ENCODE assay signal across 20 cellular contexts in the genomic region with DNA sequence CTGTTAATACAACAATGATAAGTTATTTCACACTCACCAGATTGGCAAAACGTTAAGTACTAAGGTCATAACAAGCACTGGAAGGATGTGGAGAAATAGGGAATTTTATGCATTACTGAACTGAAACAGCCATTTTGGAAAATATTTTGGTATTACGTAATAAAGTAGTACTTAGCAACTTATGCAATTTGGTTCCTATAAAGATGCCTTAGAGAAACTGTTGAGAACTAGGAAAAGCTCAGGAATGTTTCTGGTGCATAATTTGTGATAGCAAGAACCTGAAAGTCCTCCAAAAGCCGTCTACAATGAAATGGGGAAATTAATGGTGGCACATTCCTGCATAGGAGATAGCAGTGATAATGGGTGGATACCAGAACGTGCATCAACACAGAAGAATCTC.
DNase-seq lines count a peak whose midpoint lies in the region; ATAC-seq and TF ChIP-seq lines count a peak whose summit lies in the region.
"Had no signal": no experiment of that assay in that cellular context is flagged by ENCODE, and none has a peak within 500 bp of the region (broad histone marks: within the 10 kb centered on the region; RNA-seq: fewer than 3 reads in every experiment).

No MANE protein-coding gene starts in this region.

- TF ChIP-seq CTCF in adrenal gland (IDR thresholded peaks at IDR 0.05) (no peak), mucosa of descending colon (IDR thresholded peaks at IDR 0.05) (no peak), heart right ventricle (IDR thresholded peaks at IDR 0.05) (no peak)

- no peak overlapping the region for H3K4me2 ChIP-seq in mesenchymal stem cell (ENCODE audit: low read length, poor library complexity, severe bottlenecking)
- H3K4me2 ChIP-seq: BLaER1, KMS-11 had no signal

- no peak overlapping the region for H2BK5ac ChIP-seq in mesenchymal stem cell (ENCODE audit: low read depth, low read length, poor library complexity, severe bottlenecking)

- no peak overlapping the region for H3K18ac ChIP-seq in mesenchymal stem cell (ENCODE audit: low read depth in 1 of 2, low read length in 2 of 2)

- H3K9ac ChIP-seq in mesenchymal stem cell (ENCODE audit: low read length): no peak overlapping the region
- H3K9ac ChIP-seq: BLaER1, KMS-11 had no signal

- no peaks in the 10 kb centered on the region for H3K27me3 Mint-ChIP-seq in activated naive CD4-positive, alpha-beta T cell treated with anti-CD3 and anti-CD28 coated beads, Interleukin-2, amount 10 ng/mL, durations not matched to agents 7 days and 5 days
- H3K27me3 Mint-ChIP-seq: CD4-positive, CD25-positive, alpha-beta regulatory T cell had no signal

- no peak overlapping the region for H3K4me3 ChIP-seq in mesenchymal stem cell (ENCODE audit: insufficient read depth in 1 of 2, low read depth in 1 of 2, low read length in 2 of 2)
- H3K4me3 ChIP-seq in adrenal gland: no peak overlapping the region
- H3K4me3 ChIP-seq in mucosa of descending colon: no peak overlapping the region
- no peak overlapping the region for H3K4me3 ChIP-seq in heart right ventricle
- H3K4me3 ChIP-seq: BLaER1, SK-N-MC had no signal

- no peak overlapping the region for H3K14ac ChIP-seq in mesenchymal stem cell (ENCODE audit: low read length in 2 of 2)

- WGBS in mesenchymal stem cell: 87% methylated on average over 4 of the region's 4 CpGs
- WGBS in adrenal gland, 4 donors: 73 to 79% (median 74%) methylated on average over 4 of the region's 4 CpGs
- 75% methylated on average over 4 of the region's 4 CpGs for WGBS in heart right ventricle, 2 donors

- no peak overlapping the region for H2AK5ac ChIP-seq in mesenchymal stem cell (ENCODE audit: low read length, severe bottlenecking)

- no peak overlapping the region for H2BK12ac ChIP-seq in mesenchymal stem cell (ENCODE audit: low read length in 2 of 2)

- H2BK15ac ChIP-seq in mesenchymal stem cell (ENCODE audit: low read depth, poor library complexity, severe bottlenecking): no peak overlapping the region

- no peaks in the 10 kb centered on the region for H3K9me3 Mint-ChIP-seq in activated naive CD4-positive, alpha-beta T cell treated with anti-CD3 and anti-CD28 coated beads, Interleukin-2, amount 10 ng/mL, durations not matched to agents 7 days and 5 days
- H3K9me3 Mint-ChIP-seq: CD4-positive, CD25-positive, alpha-beta regulatory T cell had no signal

- H3K36me3 ChIP-seq in mesenchymal stem cell (ENCODE audit: control insufficient read depth in 1 of 2, insufficient read depth in 2 of 2, low read depth in 1 of 2, low read length in 2 of 2) (no peaks in the 10 kb centered on the region), adrenal gland (replicated peaks in 1 of 2) (no peaks in the 10 kb centered on the region), mucosa of descending colon (ENCODE audit: low read depth) (no peaks in the 10 kb centered on the region), heart right ventricle (no peaks in the 10 kb centered on the region)
- H3K36me3 ChIP-seq: BLaER1 had no signal

- H3K36me3 Mint-ChIP-seq in activated naive CD4-positive, alpha-beta T cell treated with anti-CD3 and anti-CD28 coated beads, Interleukin-2, amount 10 ng/mL, durations not matched to agents 7 days and 5 days: no peaks in the 10 kb centered on the region
- H3K36me3 Mint-ChIP-seq: CD4-positive, CD25-positive, alpha-beta regulatory T cell had no signal

- H3K27ac ChIP-seq in mesenchymal stem cell (ENCODE audit: low read length, poor library complexity, severe bottlenecking) (no peak overlapping the region), adrenal gland (no peak overlapping the region), heart right ventricle (no peak overlapping the region)
- H3K27ac ChIP-seq: BLaER1, KMS-11, SK-N-MC had no signal

- no peak overlapping the region for H2AFZ ChIP-seq in mesenchymal stem cell (ENCODE audit: low read depth, low read length)

- H3K4me1 Mint-ChIP-seq in activated naive CD4-positive, alpha-beta T cell treated with anti-CD3 and anti-CD28 coated beads, Interleukin-2, amount 10 ng/mL, durations not matched to agents 7 days and 5 days: peaks cover 9% of the 10 kb centered on the region

- no peak overlapping the region for H3K23ac ChIP-seq in mesenchymal stem cell (ENCODE audit: low read length in 2 of 2)

- CTCF ChIA-PET in activated naive CD4-positive, alpha-beta T cell treated with anti-CD3 and anti-CD28 coated beads, Interleukin-2, amount 10 ng/mL, durations not matched to agents 7 days and 5 days (lab: Charles Lee): no interaction called here

- no peak overlapping the region for H4K8ac ChIP-seq in mesenchymal stem cell (ENCODE audit: low read length)

- intact Hi-C loops in adrenal gland (cut with DNase I): no loop called here
- intact Hi-C loops in mucosa of descending colon (cut with DNase I, micrococcal nuclease): no loop called here
- intact Hi-C loops in heart right ventricle (cut with DNase I): no loop called here

- no peaks in the 10 kb centered on the region for H3K79me1 ChIP-seq in mesenchymal stem cell (replicated peaks; ENCODE audit: low read length, poor library complexity, severe bottlenecking)

- H3K27ac Mint-ChIP-seq in activated naive CD4-positive, alpha-beta T cell treated with anti-CD3 and anti-CD28 coated beads, Interleukin-2, amount 10 ng/mL, durations not matched to agents 7 days and 5 days: peak overlapping the region; percentile 21
- H3K27ac Mint-ChIP-seq: CD4-positive, CD25-positive, alpha-beta regulatory T cell had no signal

- H3K4ac ChIP-seq in mesenchymal stem cell (ENCODE audit: low read depth in 1 of 2, low read length in 2 of 2): no peak overlapping the region

- H3K4me1 ChIP-seq in mesenchymal stem cell (ENCODE audit: control insufficient read depth, insufficient read depth, low read depth, low read length): no peaks in the 10 kb centered on the region
- H3K4me1 ChIP-seq in adrenal gland (replicated peaks in 1 of 2): no peaks in the 10 kb centered on the region
- no peaks in the 10 kb centered on the region for H3K4me1 ChIP-seq in mucosa of descending colon (ENCODE audit: low read depth)
- peaks cover 0 to 5% (median 0%) of the 10 kb centered on the region in 9 donors for H3K4me1 ChIP-seq in heart right ventricle
- H3K4me1 ChIP-seq: BLaER1 had no signal

- H4K91ac ChIP-seq in mesenchymal stem cell (ENCODE audit: low read length): no peak overlapping the region

- DNase-seq in activated naive CD4-positive, alpha-beta T cell treated with anti-CD3 and anti-CD28 coated beads, Interleukin-2, amount 10 ng/mL, durations not matched to agents 7 days and 5 days: no peak
- DNase-seq in activated naive CD4-positive, alpha-beta T cell (lab: John Stamatoyannopoulos, UW): no peak
- DNase-seq in astrocyte of the hippocampus (ENCODE audit: low read depth, low spot score): peak; percentile 26
- peak; percentile 21 for DNase-seq in mesenchymal stem cell
- DNase-seq in adrenal gland: no peak
- no peak for DNase-seq in mucosa of descending colon
- DNase-seq in heart right ventricle: no peak
- DNase-seq: CD4-positive, CD25-positive, alpha-beta regulatory T cell; MM.1S; NCI-H1092; NCI-H1417 treated with DMSO at 0.1 percent for 48 hours; NCI-H1694 treated with DMSO at 0.1 percent for 48 hours; NCI-H2081 treated with DMSO at 0.1 percent for 48 hours; NCI-H2171 treated with DMSO at 0.1 percent for 48 hours; NCI-H524 treated with DMSO at 0.1 percent for 48 hours; NCI-H774; SIG-M5 had no signal

- H3K4me3 Mint-ChIP-seq in activated naive CD4-positive, alpha-beta T cell treated with anti-CD3 and anti-CD28 coated beads, Interleukin-2, amount 10 ng/mL, durations not matched to agents 7 days and 5 days: no peak overlapping the region
- H3K4me3 Mint-ChIP-seq: CD4-positive, CD25-positive, alpha-beta regulatory T cell had no signal

- TF ChIP-seq POLR2A in adrenal gland (IDR thresholded peaks at IDR 0.05): no peak

- H3K9me3 ChIP-seq in mesenchymal stem cell (ENCODE audit: control insufficient read depth, low read length) (peaks cover 8% of the 10 kb centered on the region), adrenal gland (replicated peaks in 1 of 3) (no peaks in the 10 kb centered on the region), mucosa of descending colon (no peaks in the 10 kb centered on the region), heart right ventricle (peaks cover 0 to 13% (median 0%) of the 10 kb centered on the region in 11 donors)
- H3K9me3 ChIP-seq: BLaER1 had no signal

- no peak overlapping the region for H2BK120ac ChIP-seq in mesenchymal stem cell (ENCODE audit: low read depth, low read length)

- H3K27me3 ChIP-seq in mesenchymal stem cell (ENCODE audit: control insufficient read depth in 1 of 2, insufficient read depth in 1 of 2, low read length in 2 of 2) (no peaks in the 10 kb centered on the region), adrenal gland (no peaks in the 10 kb centered on the region), heart right ventricle (no peaks in the 10 kb centered on the region)
- H3K27me3 ChIP-seq: BLaER1 had no signal

- no peak for ATAC-seq in mucosa of descending colon
- ATAC-seq in heart right ventricle: no peak

Comparison
In these comparisons a context has a peak if more than half of its experiments do, and no peak if none do; other contexts are left out.
1. DNase-seq: peak in astrocyte of the hippocampus (single experiment) and mesenchymal stem cell (single experiment); none in activated naive CD4-positive, alpha-beta T cell treated with anti-CD3 and anti-CD28 coated beads, Interleukin-2, amount 10 ng/mL, durations not matched to agents 7 days and 5 days (single experiment), activated naive CD4-positive, alpha-beta T cell (0 of 4), adrenal gland (0 of 7), mucosa of descending colon (0 of 3) and heart right ventricle (0 of 2).